9 cellular contexts compared by ENCODE assay signal in genomic region chr12:113242018-113242418, GRCh38. TPM values are rescaled to one million over a fixed set of nuclear protein-coding genes. Genes with fewer than 3 reads are reported as not detected.
DNase-seq lines count a peak whose midpoint lies in the region; ATAC-seq and TF ChIP-seq lines count a peak whose summit lies in the region.
"Had no signal": no experiment of that assay in that cellular context is flagged by ENCODE, and none has a peak within 500 bp of the region (broad histone marks: within the 10 kb centered on the region; RNA-seq: fewer than 3 reads in every experiment).

No MANE protein-coding gene starts in this region.

- ATAC-seq in PC-3 (peak; percentile 61), GM21526 (IDR thresholded peaks at IDR 0.05; ENCODE audit: low FRiP score, unreplicated experiment) (no peak), GM19328 (IDR thresholded peaks at IDR 0.05; ENCODE audit: unreplicated experiment) (no peak)
- ATAC-seq: WTC11 had no signal

- WGBS in SK-N-SH (ENCODE audit: low lambda C conversion rate) = 83% methylated on average over 11 of the region's 11 CpGs

- peak overlapping the region; percentile 33; the same call in 1 of the 2 replicates for H3K4me3 ChIP-seq in PC-3 (ENCODE audit: low read length)
- H3K4me3 ChIP-seq in fibroblast of lung (replicated peaks in 1 of 4; ENCODE audit: control extremely low read depth in 1 of 4, insufficient read depth in 1 of 4, low read depth in 3 of 4, low read length in 4 of 4) = no peak overlapping the region
- peak overlapping the region; percentile 39 for H3K4me3 ChIP-seq in skeletal muscle satellite cell (ENCODE audit: low read length)
- H3K4me3 ChIP-seq in SK-N-SH (ENCODE audit: low read depth in 2 of 2, low read length in 1 of 2) = no peak overlapping the region

- TF ChIP-seq EP300 in SK-N-SH (IDR thresholded peaks at IDR 0.05; ENCODE audit: borderline replicate concordance in 1 of 2, low read depth in 1 of 2, low read length in 1 of 2) = no peak

- CTCF ChIA-PET in PC-3 (lab: Charles Lee) = no interaction called here
- CTCF ChIA-PET in SK-N-SH (lab: Yijun Ruan, JAX) = no interaction called here

- peak overlapping the region; percentile 72 for H3K4me2 ChIP-seq in PC-3 (ENCODE audit: low read length)
- no peak overlapping the region for H3K4me2 ChIP-seq in fibroblast of lung (ENCODE audit: extremely low read depth, insufficient read depth, low read length)
- H3K4me2 ChIP-seq in skeletal muscle satellite cell (ENCODE audit: low read length) = peak overlapping the region; percentile 71
- no peak overlapping the region for H3K4me2 ChIP-seq in SK-N-SH

- no peaks in the 10 kb centered on the region for H3K36me3 ChIP-seq in PC-3 (ENCODE audit: low read depth, low read length)
- H3K36me3 ChIP-seq in fibroblast of lung (ENCODE audit: control insufficient read depth, insufficient read depth, low read length) = no peaks in the 10 kb centered on the region
- no peaks in the 10 kb centered on the region for H3K36me3 ChIP-seq in skeletal muscle satellite cell (ENCODE audit: insufficient read depth, low read length)
- H3K36me3 ChIP-seq in SK-N-SH (replicated peaks in 1 of 2; ENCODE audit: control insufficient read depth in 1 of 2, insufficient read depth in 2 of 2, low read length in 1 of 2) = no peaks in the 10 kb centered on the region

- H3K9me2 ChIP-seq in PC-3 (replicated peaks; ENCODE audit: low read length) (no peaks in the 10 kb centered on the region), SK-N-SH (no peaks in the 10 kb centered on the region)

- no peak for TF ChIP-seq RAD21 in SK-N-SH (IDR thresholded peaks at IDR 0.05; ENCODE audit: low read length)

- H4K20me1 ChIP-seq in PC-3 (ENCODE audit: low read length) = no peaks in the 10 kb centered on the region
- no peaks in the 10 kb centered on the region for H4K20me1 ChIP-seq in fibroblast of lung (ENCODE audit: control insufficient read depth, extremely low read depth, insufficient read depth, low read length)
- no peaks in the 10 kb centered on the region for H4K20me1 ChIP-seq in SK-N-SH (ENCODE audit: insufficient read depth)

- H3K27me3 ChIP-seq in PC-3 (ENCODE audit: low read length) (no peaks in the 10 kb centered on the region), fibroblast of lung (ENCODE audit: control insufficient read depth, insufficient read depth, low read length) (no peaks in the 10 kb centered on the region), skeletal muscle satellite cell (ENCODE audit: control insufficient read depth, insufficient read depth, low read length) (no peaks in the 10 kb centered on the region), SK-N-SH (ENCODE audit: insufficient read depth) (no peaks in the 10 kb centered on the region)

- H3K79me2 ChIP-seq in PC-3 (ENCODE audit: low read length) (peaks cover 22% of the 10 kb centered on the region), fibroblast of lung (ENCODE audit: control insufficient read depth, insufficient read depth, low read length) (no peaks in the 10 kb centered on the region), SK-N-SH (ENCODE audit: insufficient read depth) (no peaks in the 10 kb centered on the region)

- TF ChIP-seq CTCF in PC-3 (conservative IDR thresholded peaks at IDR 0.05; ENCODE audit: low read depth, low read length) (no peak), fibroblast of lung (conservative IDR thresholded peaks at IDR 0.05 in 1 of 2, IDR thresholded peaks at IDR 0.05 in 1 of 2; ENCODE audit: low read depth in 1 of 2, low read length in 2 of 2) (no peak), SK-N-SH (IDR thresholded peaks at IDR 0.05) (no peak)

- POLR2A ChIA-PET in PC-3 (lab: Charles Lee; ENCODE audit: unreplicated experiment) = interaction anchor here (0.7 to 1.5 kb wide), 2 partner anchors 19 to 21 kb away, joined by 4 to 19 read pairs; partner anchors contain the start of gene TPCN1
- POLR2A ChIA-PET in SK-N-SH (lab: Yijun Ruan, JAX) = no interaction called here

- H3K9me3 ChIP-seq in PC-3 (ENCODE audit: low read length) (no peaks in the 10 kb centered on the region), fibroblast of lung (ENCODE audit: control insufficient read depth, insufficient read depth, low read depth, low read length) (no peaks in the 10 kb centered on the region), skeletal muscle satellite cell (replicated peaks; ENCODE audit: low read length) (no peaks in the 10 kb centered on the region), SK-N-SH (no peaks in the 10 kb centered on the region)

- TSS peak; percentile 49 for BruUV-seq in PC-3 (replicated peaks; lab: Mats Ljungman, UMichigan)

- H2AFZ ChIP-seq in PC-3 (ENCODE audit: low read length) = no peak overlapping the region
- H2AFZ ChIP-seq in fibroblast of lung (ENCODE audit: low read length) = no peak overlapping the region
- H2AFZ ChIP-seq in SK-N-SH (ENCODE audit: low read depth) = no peak overlapping the region

- H3K4me1 ChIP-seq in PC-3 (ENCODE audit: insufficient read depth, low read length) (peaks cover 70% of the 10 kb centered on the region), fibroblast of lung (ENCODE audit: control insufficient read depth, extremely low read depth, insufficient read depth, low read length) (peaks cover 40% of the 10 kb centered on the region), skeletal muscle satellite cell (ENCODE audit: control insufficient read depth, insufficient read depth, low read length) (peaks cover 86% of the 10 kb centered on the region), SK-N-SH (ENCODE audit: control insufficient read depth in 1 of 2, insufficient read depth in 2 of 2, low read depth in 1 of 2, low read length in 1 of 2) (peaks cover 34 to 49% of the 10 kb centered on the region in 2 experiments)

- intact Hi-C loops in PC-3 (cut with micrococcal nuclease) = loop anchor here (1.0 kb wide), 2 partner anchors 45 to 57 kb away; no protein-coding TSS in a partner anchor

- peak overlapping the region; percentile 87 for H3K9ac ChIP-seq in PC-3 (ENCODE audit: low read length)
- no peak overlapping the region for H3K9ac ChIP-seq in fibroblast of lung (ENCODE audit: insufficient read depth, low read length)
- peak overlapping the region; percentile 79 for H3K9ac ChIP-seq in skeletal muscle satellite cell (ENCODE audit: low read depth, low read length)
- no peak overlapping the region for H3K9ac ChIP-seq in SK-N-SH

- peaks cover 22% of the 10 kb centered on the region for H3F3A ChIP-seq in PC-3 (ENCODE audit: low read length, unreplicated experiment)
- H3F3A ChIP-seq in SK-N-SH (replicated peaks; ENCODE audit: insufficient read depth) = peaks cover 3% of the 10 kb centered on the region

- peak overlapping the region; percentile 96 for H3K27ac ChIP-seq in PC-3 (ENCODE audit: low read length)
- peak overlapping the region; percentile 70 for H3K27ac ChIP-seq in fibroblast of lung (ENCODE audit: insufficient read depth, low read length)
- H3K27ac ChIP-seq in SK-N-SH (ENCODE audit: low read depth in 2 of 2, low read length in 1 of 2) = peak overlapping the region in 1 of 2 experiments; percentile 42; a peak in 3 of 4 replicates

- peak; percentile 92 for DNase-seq in Daoy (ENCODE audit: low read depth)
- peak; percentile 98 for DNase-seq in PC-3
- peak in 1 of 2 donors; percentile 76 for DNase-seq in fibroblast of lung (ENCODE audit: low read depth in 2 of 2)
- DNase-seq in HuH-7.5 (ENCODE audit: low spot score) = no peak
- DNase-seq in SK-N-SH = no peak

TF ChIP-seq in SK-N-SH, 30 proteins besides CTCF, POLR2A, EP300 and RAD21 (continues in another document):
- TF ChIP-seq USF2 (IDR thresholded peaks at IDR 0.05; ENCODE audit: borderline replicate concordance, low read depth, low read length) (no peak), SMC3 (IDR thresholded peaks at IDR 0.05; ENCODE audit: low read depth, low read length) (no peak), RXRA (IDR thresholded peaks at IDR 0.05; ENCODE audit: borderline replicate concordance, low read depth) (no peak), MEF2A (IDR thresholded peaks at IDR 0.05; ENCODE audit: borderline replicate concordance, low read depth) (no peak), JUND (IDR thresholded peaks at IDR 0.05) (no peak), NFIC (IDR thresholded peaks at IDR 0.05; ENCODE audit: borderline replicate concordance) (no peak)

RNA-seq across cellular contexts. Expression of gene TPCN1, which starts 20.8 kb away (rescaled TPM):
- total RNA-seq in Daoy (2014; rRNA removed; shearing (Covaris generic)) = 8.5 and 10.4 TPM in 2 replicates
- total RNA-seq in PC-3 (2014; rRNA removed) (19.0 and 29.3 TPM in 2 replicates), fibroblast of lung (10.8 and 17.2 TPM in 2 replicates)
- polyA plus RNA-seq in fibroblast of lung (12.1 and 17.8 TPM in 2 replicates), SK-N-SH (2012; rRNA removed) (10.3 and 15.7 TPM in 2 replicates)
- polyA plus RNA-seq in fibroblast of lung (2012) = 11.9 and 19.3 TPM in 2 replicates
- 37.5 and 45.4 TPM in 2 replicates for polyA minus RNA-seq in fibroblast of lung (ENCODE audit: low replicate concordance)
- total RNA-seq in skeletal muscle satellite cell (2012; rRNA removed) = 12.7 and 13.4 TPM in 2 replicates
- polyA plus RNA-seq in SK-N-SH (2012; cell fraction: cytosol; rRNA removed) = 7.0 and 10.7 TPM in 2 replicates
- 57.8 and 62.3 TPM in 2 replicates for polyA plus RNA-seq in SK-N-SH (2012; cell fraction: nucleus; rRNA removed)

RNA-seq across cellular contexts. Expression of gene RITA1, which starts 56.5 kb away (rescaled TPM):
- total RNA-seq in Daoy (2014; rRNA removed; shearing (Covaris generic)) = 26.0 and 31.8 TPM in 2 replicates
- 66.8 and 71.6 TPM in 2 replicates for total RNA-seq in PC-3 (2014; rRNA removed)
- total RNA-seq in fibroblast of lung = 11.6 and 11.8 TPM in 2 replicates
- 7.4 and 8.7 TPM in 2 replicates for polyA plus RNA-seq in fibroblast of lung
- 11.8 and 13.6 TPM in 2 replicates for polyA plus RNA-seq in fibroblast of lung (2012)
- polyA minus RNA-seq in fibroblast of lung (ENCODE audit: low replicate concordance) = 4.9 and 6.9 TPM in 2 replicates
- total RNA-seq in skeletal muscle satellite cell (2012; rRNA removed) = 19.3 and 22.5 TPM in 2 replicates
- polyA plus RNA-seq in SK-N-SH (2012; rRNA removed) = 18.7 and 21.1 TPM in 2 replicates
- polyA plus RNA-seq in SK-N-SH (2012; cell fraction: cytosol; rRNA removed) = 12.7 and 19.1 TPM in 2 replicates
- polyA plus RNA-seq in SK-N-SH (2012; cell fraction: nucleus; rRNA removed) = 13.0 and 15.6 TPM in 2 replicates

RNA-seq across cellular contexts. Expression of gene DDX54, which starts 56.7 kb away (rescaled TPM):
- 60.1 and 78.5 TPM in 2 replicates for total RNA-seq in Daoy (2014; rRNA removed; shearing (Covaris generic))
- total RNA-seq in PC-3 (2014; rRNA removed) (158 and 309 TPM in 2 replicates), fibroblast of lung (23.6 and 25.9 TPM in 2 replicates)
- polyA plus RNA-seq in fibroblast of lung (20.5 and 33.7 TPM in 2 replicates), SK-N-SH (2012; rRNA removed) (56.5 and 69.9 TPM in 2 replicates)
- 23.1 and 39.7 TPM in 2 replicates for polyA plus RNA-seq in fibroblast of lung (2012)
- polyA minus RNA-seq in fibroblast of lung (ENCODE audit: low replicate concordance) = 31.5 and 48.5 TPM in 2 replicates
- 40.2 and 49.2 TPM in 2 replicates for total RNA-seq in skeletal muscle satellite cell (2012; rRNA removed)
- 43.6 and 43.8 TPM in 2 replicates for polyA plus RNA-seq in SK-N-SH (2012; cell fraction: cytosol; rRNA removed)
- polyA plus RNA-seq in SK-N-SH (2012; cell fraction: nucleus; rRNA removed) = 113 and 236 TPM in 2 replicates

Comparison
In these comparisons a context has a peak if more than half of its experiments do, and no peak if none do; other contexts are left out.
1. DNase-seq: peak in Daoy (single experiment) and PC-3 (single experiment); none in HuH-7.5 (single experiment) and SK-N-SH (single experiment).
2. H3K4me2 ChIP-seq: peak in PC-3 (single experiment) and skeletal muscle satellite cell (single experiment); none in fibroblast of lung (single experiment) and SK-N-SH (single experiment).
3. H3K4me3 ChIP-seq: peak in PC-3 (single experiment) and skeletal muscle satellite cell (single experiment); none in fibroblast of lung (0 of 4) and SK-N-SH (0 of 2).
4. H3K9ac ChIP-seq: peak in PC-3 (single experiment) and skeletal muscle satellite cell (single experiment); none in fibroblast of lung (single experiment) and SK-N-SH (single experiment).